Comparison of ENCODE assay signal across 23 cellular contexts in the genomic region with DNA sequence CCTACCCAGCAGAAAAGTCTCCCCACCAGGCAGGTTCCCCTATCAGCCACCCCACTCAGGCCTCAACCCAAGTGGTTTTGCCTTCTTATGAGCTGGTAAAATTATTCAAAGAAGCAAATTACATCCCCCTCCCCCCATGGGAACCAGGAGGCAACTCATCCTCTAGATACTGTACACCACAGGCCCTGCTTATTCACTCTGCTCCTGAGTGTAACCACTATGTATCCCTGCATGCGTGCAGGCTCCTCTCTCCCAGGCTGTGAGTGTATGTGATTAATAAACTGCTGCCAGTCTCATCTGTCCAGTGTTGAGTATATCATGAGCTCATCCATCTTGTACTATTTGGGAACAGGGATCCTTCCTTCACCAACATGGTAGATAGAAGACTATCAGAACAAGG.
"Had no signal": no experiment of that assay in that cellular context is flagged by ENCODE, and none has a peak within 500 bp of the region (broad histone marks: within the 10 kb centered on the region; RNA-seq: fewer than 3 reads in every experiment).

No MANE protein-coding gene starts in this region.

- H3K4me1 ChIP-seq: colonic mucosa, gastroesophageal sphincter, left lung, lower lobe of right lung, pancreas, testis, tibial nerve had no signal

- ATAC-seq: gastroesophageal sphincter; left lung; lower lobe of right lung; natural killer cell; pancreas; right cardiac atrium; stimulated activated naive B cell treated with anti-CD40 and anti-IgM and Interleukin-4, amounts not matched to agents 10 μg/mL and 1 μg/mL and 100 μg/mL, for 72 hours; stimulated activated naive CD8-positive, alpha-beta T cell treated with anti-CD3 and anti-CD28 coated beads, Interleukin-15, amount 100 ng/mL, for 72 hours had no signal

- H3K4me3 ChIP-seq: colonic mucosa, gastroesophageal sphincter, left lung, lower lobe of right lung, pancreas, spleen, testis, tibial nerve had no signal

- H3K36me3 Mint-ChIP-seq: memory B cell; mesothelial cell of epicardium; natural killer cell; stimulated activated naive B cell treated with anti-CD40 and anti-IgM and Interleukin-4, amounts not matched to agents 10 μg/mL and 1 μg/mL and 100 μg/mL, for 72 hours had no signal

- H3K4me3 Mint-ChIP-seq: endodermal cell; memory B cell; mesothelial cell of epicardium; natural killer cell; neural crest cell; stimulated activated naive B cell treated with anti-CD40 and anti-IgM and Interleukin-4, amounts not matched to agents 10 μg/mL and 1 μg/mL and 100 μg/mL, for 72 hours; stimulated activated naive CD8-positive, alpha-beta T cell treated with anti-CD3 and anti-CD28 coated beads, Interleukin-15, amount 100 ng/mL, for 72 hours had no signal

- H3K36me3 ChIP-seq: colonic mucosa, gastroesophageal sphincter, left lung, lower lobe of right lung, pancreas, spleen, tibial nerve had no signal

- H3K27me3 ChIP-seq: colonic mucosa, pancreas, spleen, testis, tibial nerve had no signal

- H3K27me3 Mint-ChIP-seq: stimulated activated naive CD8-positive, alpha-beta T cell treated with anti-CD3 and anti-CD28 coated beads, Interleukin-15, amount 100 ng/mL, for 72 hours had no signal

- H3K9me3 ChIP-seq: colonic mucosa, gastroesophageal sphincter, left lung, lower lobe of right lung, pancreas, spleen, testis, tibial nerve had no signal

- H3K27ac ChIP-seq: colonic mucosa, gastroesophageal sphincter, left lung, lower lobe of right lung, pancreas, spleen, testis, tibial nerve had no signal

- H3K9me3 Mint-ChIP-seq: memory B cell; natural killer cell; neural crest cell; stimulated activated naive B cell treated with anti-CD40 and anti-IgM and Interleukin-4, amounts not matched to agents 10 μg/mL and 1 μg/mL and 100 μg/mL, for 72 hours; stimulated activated naive CD8-positive, alpha-beta T cell treated with anti-CD3 and anti-CD28 coated beads, Interleukin-15, amount 100 ng/mL, for 72 hours had no signal

- DNase-seq: colonic mucosa; dermis blood vessel endothelial cell; endodermal cell; erythroblast; glutamatergic neuron; left lung; lower lobe of right lung; natural killer cell; pancreas; right cardiac atrium; spleen; stimulated activated CD4-positive, alpha-beta T cell treated with anti-CD3 and anti-CD28 coated beads, Interleukin-15, amount 100 ng/mL, for 24 hours; stimulated activated CD4-positive, alpha-beta T cell treated with anti-CD3 and anti-CD28 coated beads, Interleukin-1b, Interleukin-23, amount 100 ng/mL, for 48 hours; stimulated activated CD4-positive, alpha-beta T cell treated with anti-CD3 and anti-CD28 coated beads, Interleukin-4, amount 100 ng/mL, for 24 hours; stimulated activated naive B cell treated with anti-CD40 and anti-IgM and Interleukin-4, amounts not matched to agents 10 μg/mL and 1 μg/mL and 100 μg/mL, for 72 hours; stimulated activated naive CD8-positive, alpha-beta T cell treated with anti-CD3 and anti-CD28 coated beads, Interleukin-15, amount 100 ng/mL, for 72 hours; testis had no signal

- H3K4me1 Mint-ChIP-seq: endodermal cell; memory B cell; neural crest cell; stimulated activated naive B cell treated with anti-CD40 and anti-IgM and Interleukin-4, amounts not matched to agents 10 μg/mL and 1 μg/mL and 100 μg/mL, for 72 hours had no signal

- H3K27ac Mint-ChIP-seq: endodermal cell; memory B cell; mesothelial cell of epicardium; natural killer cell; progenitor cell of endocrine pancreas; stimulated activated naive B cell treated with anti-CD40 and anti-IgM and Interleukin-4, amounts not matched to agents 10 μg/mL and 1 μg/mL and 100 μg/mL, for 72 hours had no signal
